Comparison of ENCODE assay signal across 11 cellular contexts in genomic region chr11:87326594-87326993, GRCh38.
"Had no signal": no experiment of that assay in that cellular context is flagged by ENCODE, and none has a peak within 500 bp of the region (broad histone marks: within the 10 kb centered on the region; RNA-seq: fewer than 3 reads in every experiment).

No MANE protein-coding gene starts in this region.

- H3K4me3 ChIP-seq: GM23248, GM23338, HAP-1 had no signal

- H2AFZ ChIP-seq: GM23248, GM23338 had no signal

- FAIRE-seq: H1, H54 had no signal

- DNase-seq: GM23248, GOT3, H7, H9, HCEC 1CT, HFFc6 had no signal

- H3K4me2 ChIP-seq: GM23338 had no signal

- H3K27ac ChIP-seq: GM23248 had no signal

- ATAC-seq: GM23338, HCT116 had no signal

- H3K9me3 ChIP-seq: HAP-1 had no signal

- H3K9ac ChIP-seq: GM23248 had no signal

- H3K4me1 ChIP-seq: HAP-1 had no signal
